ENCODE assay signal across 2 cellular contexts in the genomic region with DNA sequence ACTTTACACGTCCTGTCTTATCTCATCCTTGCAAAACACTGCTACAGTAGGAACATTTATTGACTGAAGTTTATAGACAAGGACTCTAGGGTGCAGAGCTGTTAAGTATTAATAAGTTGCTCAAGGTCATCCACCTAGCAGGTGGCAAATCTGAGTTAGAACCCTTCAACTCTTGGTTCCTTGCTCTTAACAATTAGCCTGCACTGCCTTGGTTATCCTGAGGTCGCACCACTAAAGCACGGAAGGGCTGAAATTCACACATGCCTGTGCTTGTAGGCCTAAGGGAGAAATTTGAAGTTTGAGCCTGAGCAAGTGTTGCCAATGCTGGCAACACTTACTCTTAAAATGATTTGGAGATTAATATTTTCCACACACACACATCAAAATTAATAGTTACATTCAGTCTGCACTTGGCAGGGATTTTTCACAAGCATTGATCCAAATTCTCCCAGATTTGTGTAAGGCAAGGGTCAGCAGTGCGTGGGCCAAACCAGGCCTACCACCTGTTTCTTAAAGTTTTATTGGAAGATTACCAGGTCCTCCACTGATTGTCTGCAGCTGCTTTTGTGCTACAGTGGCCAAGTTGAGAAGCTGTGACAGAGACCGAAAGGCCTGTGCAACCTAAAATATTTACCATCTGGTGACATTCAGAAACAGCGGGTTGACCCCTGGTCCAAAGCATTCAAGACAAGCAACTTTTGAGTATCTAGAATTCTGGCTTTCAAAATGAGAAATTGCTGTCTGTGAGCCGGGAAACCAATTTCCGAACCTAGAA.
TF ChIP-seq lines count a peak whose summit lies in the region.

No MANE protein-coding gene starts in this region.

TF ChIP-seq in HepG2, 621 proteins besides CTCF, POLR2A, EP300 and RAD21:
- TF ChIP-seq ZNF101 (CRISPR knock-in tag; IDR thresholded peaks at IDR 0.05; ENCODE audit: borderline replicate concordance, low read depth) (no peak), ZKSCAN8 (CRISPR knock-in tag; IDR thresholded peaks at IDR 0.05; ENCODE audit: borderline replicate concordance) (no peak), ONECUT2 (CRISPR knock-in tag; IDR thresholded peaks at IDR 0.05) (no peak), IRX3 (CRISPR knock-in tag; IDR thresholded peaks at IDR 0.05; ENCODE audit: borderline replicate concordance, low read depth) (no peak)
- TF ChIP-seq, protein P1, sequence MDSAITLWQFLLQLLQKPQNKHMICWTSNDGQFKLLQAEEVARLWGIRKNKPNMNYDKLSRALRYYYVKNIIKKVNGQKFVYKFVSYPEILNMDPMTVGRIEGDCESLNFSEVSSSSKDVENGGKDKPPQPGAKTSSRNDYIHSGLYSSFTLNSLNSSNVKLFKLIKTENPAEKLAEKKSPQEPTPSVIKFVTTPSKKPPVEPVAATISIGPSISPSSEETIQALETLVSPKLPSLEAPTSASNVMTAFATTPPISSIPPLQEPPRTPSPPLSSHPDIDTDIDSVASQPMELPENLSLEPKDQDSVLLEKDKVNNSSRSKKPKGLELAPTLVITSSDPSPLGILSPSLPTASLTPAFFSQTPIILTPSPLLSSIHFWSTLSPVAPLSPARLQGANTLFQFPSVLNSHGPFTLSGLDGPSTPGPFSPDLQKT (CRISPR knock-in tag; IDR thresholded peaks at IDR 0.05; ENCODE audit: borderline replicate concordance) = no peak
- TF ChIP-seq, protein P2, sequence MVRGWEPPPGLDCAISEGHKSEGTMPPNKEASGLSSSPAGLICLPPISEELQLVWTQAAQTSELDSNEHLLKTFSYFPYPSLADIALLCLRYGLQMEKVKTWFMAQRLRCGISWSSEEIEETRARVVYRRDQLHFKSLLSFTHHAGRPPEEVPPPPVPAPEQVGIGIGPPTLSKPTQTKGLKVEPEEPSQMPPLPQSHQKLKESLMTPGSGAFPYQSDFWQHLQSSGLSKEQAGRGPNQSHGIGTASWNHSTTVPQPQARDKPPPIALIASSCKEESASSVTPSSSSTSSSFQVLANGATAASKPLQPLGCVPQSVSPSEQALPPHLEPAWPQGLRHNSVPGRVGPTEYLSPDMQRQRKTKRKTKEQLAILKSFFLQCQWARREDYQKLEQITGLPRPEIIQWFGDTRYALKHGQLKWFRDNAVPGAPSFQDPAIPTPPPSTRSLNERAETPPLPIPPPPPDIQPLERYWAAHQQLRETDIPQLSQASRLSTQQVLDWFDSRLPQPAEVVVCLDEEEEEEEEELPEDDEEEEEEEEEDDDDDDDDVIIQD (CRISPR knock-in tag; IDR thresholded peaks at IDR 0.05; ENCODE audit: low read depth) = no peak

TF ChIP-seq in HEK293T, 16 proteins besides CTCF, POLR2A, EP300 and RAD21:
- no peak for TF ChIP-seq BHLHE40 (IDR thresholded peaks at IDR 0.05; ENCODE audit: borderline replicate concordance)
- TF ChIP-seq SP1 (IDR thresholded peaks at IDR 0.05) = no peak
